17 cellular contexts compared by ENCODE assay signal in genomic region chr2:102488063-102488462, GRCh38. TPM values are rescaled to one million over a fixed set of nuclear protein-coding genes. Genes with fewer than 3 reads are reported as not detected.
DNase-seq lines count a peak whose midpoint lies in the region; ATAC-seq and TF ChIP-seq lines count a peak whose summit lies in the region.
"Had no signal": no experiment of that assay in that cellular context is flagged by ENCODE, and none has a peak within 500 bp of the region (broad histone marks: within the 10 kb centered on the region; RNA-seq: fewer than 3 reads in every experiment).

No MANE protein-coding gene starts in this region.

- TF ChIP-seq CTCF in AG04449 (IDR thresholded peaks at IDR 0.05; ENCODE audit: insufficient read depth, low read length, missing control alignments), result no peak
- no peak for TF ChIP-seq CTCF in cardiac fibroblast (IDR thresholded peaks at IDR 0.05; ENCODE audit: low read depth, low read length)

- DNase-seq in AG04449 (ENCODE audit: low read depth, low spot score) (peak; percentile 37), KBM-7 (peak; percentile 37), cardiac fibroblast (ENCODE audit: low read depth in 2 of 2) (peak; percentile 21 to 32), left kidney (ENCODE audit: low read depth, low spot score) (peak; percentile 27), occipital lobe (lab: John Stamatoyannopoulos, UW) (no peak)
- no peak for DNase-seq in stimulated activated naive CD4-positive, alpha-beta T cell (lab: John Stamatoyannopoulos, UW)
- DNase-seq: activated CD8-positive, alpha-beta memory T cell treated with anti-CD3 and anti-CD28 coated beads, Interleukin-2, amount 10 ng/mL, durations not matched to agents 7 days and 5 days; glutamatergic neuron; Karpas-422; NCI-H526 treated with DMSO at 0.1 percent for 48 hours; stimulated activated CD4-positive, alpha-beta T cell treated with anti-CD3 and anti-CD28 coated beads, Interleukin-2, amount 100 ng/mL, for 48 hours; T-helper 1 cell had no signal

- ATAC-seq in GM19324 (IDR thresholded peaks at IDR 0.05; ENCODE audit: low FRiP score, unreplicated experiment), result no peak
- ATAC-seq in HG02798 (IDR thresholded peaks at IDR 0.05; ENCODE audit: poor library complexity, unreplicated experiment), result no peak
- ATAC-seq: activated CD8-positive, alpha-beta memory T cell treated with anti-CD3 and anti-CD28 coated beads, Interleukin-2, amount 10 ng/mL, durations not matched to agents 7 days and 5 days; body of pancreas; natural killer cell treated with Interleukin-12 subunit alpha and Interleukin-12 subunit beta and Interleukin-15 and Interleukin-18, amount 100 ng/mL, for 72 hours had no signal

- CTCF ChIA-PET in AG04449 (lab: Yijun Ruan, JAX), result interaction anchor here (0.9 to 5.8 kb wide), 3 partner anchors 16 to 128 kb away, joined by 3 to 47 read pairs (median 6); partner anchors contain the start of gene SLC9A4

- in situ Hi-C loops in KBM-7 (cut with MboI; ENCODE audit: low pct_unique_long_range_greater_than_20kb, low sequenced_read_pairs), result no loop called here

- POLR2A ChIA-PET in AG04449 (lab: Yijun Ruan, JAX), result interaction anchor here (1.4 kb wide), 1 partner anchor 26 kb away, joined by 4 read pairs; no protein-coding TSS in a partner anchor

- H3K4me3 ChIP-seq in AG04449 (ENCODE audit: low read depth, low read length) (no peak overlapping the region), cardiac fibroblast (replicated peaks in 1 of 2; ENCODE audit: low read depth in 2 of 2, low read length in 2 of 2) (no peak overlapping the region)
- H3K4me3 ChIP-seq: body of pancreas, upper lobe of left lung had no signal

RNA-seq across cellular contexts. Expression of gene SLC9A4, which starts 15.0 kb away (rescaled TPM):
- total RNA-seq in occipital lobe, result 0.62 TPM
- total RNA-seq: upper lobe of left lung had no signal

Comparison
In these comparisons a context has a peak if more than half of its experiments do, and no peak if none do; other contexts are left out.
1. DNase-seq: peak in AG04449 (single experiment), KBM-7 (single experiment), cardiac fibroblast (2 of 2) and left kidney (single experiment); none in stimulated activated naive CD4-positive, alpha-beta T cell (0 of 6) and occipital lobe (single experiment).